Comparison of ENCODE assay signal across 8 cellular contexts in the genomic region with DNA sequence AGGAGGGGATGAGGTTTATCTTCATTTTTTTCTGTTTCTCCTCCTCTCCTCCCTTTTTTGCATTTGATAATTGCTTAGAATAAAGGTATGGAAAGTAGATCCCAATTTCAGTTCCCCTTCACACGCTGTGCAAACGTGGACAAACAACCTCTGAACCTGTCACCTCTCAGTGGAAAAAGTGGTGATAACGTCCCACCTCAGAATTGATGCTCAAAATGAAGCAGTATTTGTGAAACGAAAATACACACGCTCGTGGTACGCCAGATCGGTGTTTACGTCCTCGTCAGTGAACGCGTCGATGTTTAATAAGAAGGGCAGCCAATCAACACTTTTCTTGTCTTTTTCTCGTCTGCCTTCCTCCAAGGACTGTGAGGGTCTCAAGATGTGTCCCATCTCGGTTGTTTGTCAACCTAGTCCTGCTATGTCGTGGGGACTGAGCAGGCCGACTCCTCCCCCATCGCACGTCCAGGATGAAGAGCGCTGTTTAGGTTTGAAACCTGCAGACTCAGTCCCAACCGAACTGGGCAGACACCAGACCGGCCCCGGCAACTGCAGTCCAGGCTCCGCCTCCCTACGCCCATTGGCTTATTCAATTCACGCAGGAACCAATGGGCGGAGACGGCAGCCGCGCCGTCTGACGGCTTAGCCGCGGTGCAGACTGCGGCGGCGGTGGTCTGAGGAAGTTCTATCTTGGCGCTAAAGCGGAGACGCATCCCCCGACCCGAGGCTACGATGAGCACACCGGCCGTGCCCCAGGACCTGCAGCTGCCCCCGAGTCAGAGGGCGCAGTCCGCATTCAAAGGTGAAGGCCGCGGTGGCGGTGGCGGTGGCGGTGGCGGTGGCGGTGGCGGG. TPM values are rescaled to one million over a fixed set of nuclear protein-coding genes. Genes with fewer than 3 reads are reported as not detected.
DNase-seq lines count a peak whose midpoint lies in the region; ATAC-seq and TF ChIP-seq lines count a peak whose summit lies in the region.

A gene with protein sequence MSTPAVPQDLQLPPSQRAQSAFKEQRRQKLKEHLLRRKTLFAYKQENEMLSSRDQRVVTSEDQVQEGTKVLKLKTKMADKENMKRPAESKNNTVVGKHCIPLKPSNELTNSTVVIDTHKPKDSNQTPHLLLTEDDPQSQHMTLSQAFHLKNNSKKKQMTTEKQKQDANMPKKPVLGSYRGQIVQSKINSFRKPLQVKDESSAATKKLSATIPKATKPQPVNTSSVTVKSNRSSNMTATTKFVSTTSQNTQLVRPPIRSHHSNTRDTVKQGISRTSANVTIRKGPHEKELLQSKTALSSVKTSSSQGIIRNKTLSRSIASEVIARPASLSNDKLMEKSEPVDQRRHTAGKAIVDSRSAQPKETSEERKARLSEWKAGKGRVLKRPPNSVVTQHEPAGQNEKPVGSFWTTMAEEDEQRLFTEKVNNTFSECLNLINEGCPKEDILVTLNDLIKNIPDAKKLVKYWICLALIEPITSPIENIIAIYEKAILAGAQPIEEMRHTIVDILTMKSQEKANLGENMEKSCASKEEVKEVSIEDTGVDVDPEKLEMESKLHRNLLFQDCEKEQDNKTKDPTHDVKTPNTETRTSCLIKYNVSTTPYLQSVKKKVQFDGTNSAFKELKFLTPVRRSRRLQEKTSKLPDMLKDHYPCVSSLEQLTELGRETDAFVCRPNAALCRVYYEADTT (plus strand): TSS at position 654 of the 852 bp plus-strand sequence. CDS start 79 bp downstream, at position 733.

- H3K27ac ChIP-seq in osteoblast (ENCODE audit: low read depth, low read length) (peak within 1 kb of the TSS; percentile 88), thymus (ENCODE audit: low read depth) (peak within 1 kb of the TSS; percentile 99)

- H3K4me3 ChIP-seq in GM08714 (ENCODE audit: low read length) (peak within 1 kb of the TSS; percentile 97), osteoblast (ENCODE audit: insufficient read depth, low read length) (peak within 1 kb of the TSS; percentile 87), thymus (ENCODE audit: low read length) (peak within 1 kb of the TSS; percentile 86)

- H3K9me3 ChIP-seq in osteoblast (ENCODE audit: low read depth, low read length) (no peaks in the 10 kb centered on the region), thymus (ENCODE audit: control insufficient read depth) (no peaks in the 10 kb centered on the region)

- H3K27ac Mint-ChIP-seq in activated naive CD4-positive, alpha-beta T cell treated with anti-CD3 and anti-CD28 coated beads, Interleukin-2, amount 50 U/mL, for 72 hours = peak within 1 kb of the TSS; percentile 87 to 96

- ATAC-seq in HG02610 (IDR thresholded peaks at IDR 0.05; ENCODE audit: unreplicated experiment) = peak; percentile 83
- peak; percentile 86 to 89 for ATAC-seq in activated naive CD4-positive, alpha-beta T cell treated with anti-CD3 and anti-CD28 coated beads, Interleukin-2, amount 50 U/mL, for 72 hours

- H3K4me1 ChIP-seq in osteoblast (ENCODE audit: insufficient read depth, low read length) (peaks cover 37% of the 10 kb centered on the region), thymus (ENCODE audit: control insufficient read depth, insufficient read depth, low read length) (peaks cover 8% of the 10 kb centered on the region)

- H3K4me2 ChIP-seq in osteoblast (ENCODE audit: insufficient read depth, low read length) = peak within 1 kb of the TSS; percentile 96

- under 1% methylated on average over 56 of the region's 56 CpGs for WGBS in thymus

- H2AFZ ChIP-seq in osteoblast (ENCODE audit: low read length) = peak within 1 kb of the TSS; percentile 95

- H4K20me1 ChIP-seq in osteoblast (ENCODE audit: insufficient read depth, low read length) = no peaks in the 10 kb centered on the region

- H3K27me3 ChIP-seq in osteoblast (ENCODE audit: insufficient read depth, low read length) = no peaks in the 10 kb centered on the region
- H3K27me3 ChIP-seq in thymus (ENCODE audit: control insufficient read depth, insufficient read depth) = no peaks in the 10 kb centered on the region

- peaks cover 45% of the 10 kb centered on the region for H3K79me2 ChIP-seq in osteoblast (ENCODE audit: insufficient read depth, low read length)

- no peak for TF ChIP-seq CTCF in osteoblast (IDR thresholded peaks at IDR 0.05; ENCODE audit: extremely low read depth, low read depth, low read length)

- H3K36me3 Mint-ChIP-seq in activated naive CD4-positive, alpha-beta T cell treated with anti-CD3 and anti-CD28 coated beads, Interleukin-2, amount 50 U/mL, for 72 hours = peaks cover 10 to 17% of the 10 kb centered on the region in 2 donors

- H3K36me3 ChIP-seq in osteoblast (ENCODE audit: insufficient read depth, low read length) (no peaks in the 10 kb centered on the region), thymus (ENCODE audit: control insufficient read depth, insufficient read depth) (peaks cover 5% of the 10 kb centered on the region)

- H3K9me3 Mint-ChIP-seq in activated naive CD4-positive, alpha-beta T cell treated with anti-CD3 and anti-CD28 coated beads, Interleukin-2, amount 50 U/mL, for 72 hours = no peaks in the 10 kb centered on the region

- peak; percentile 91 for DNase-seq in NCI-H1092 treated with DMSO at 0.1 percent for 48 hours (lab: John Stamatoyannopoulos, UW)
- DNase-seq in SKM-1 (lab: John Stamatoyannopoulos, UW; ENCODE audit: unreplicated experiment) = peak; percentile 96
- peak; percentile 91 to 96 for DNase-seq in activated naive CD4-positive, alpha-beta T cell treated with anti-CD3 and anti-CD28 coated beads, Interleukin-2, amount 50 U/mL, for 72 hours (ENCODE audit: low spot score in 2 of 2)
- DNase-seq in glomerular visceral epithelial cell (ENCODE audit: extremely low spot score) = peak; percentile 94
- peak; percentile 99 for DNase-seq in osteoblast (ENCODE audit: insufficient read length, low spot score, missing footprints)

RNA-seq across cellular contexts. Expression of the gene that starts here (rescaled TPM):
- 100 to 1,000 TPM in 1 of 2 donors, 10 to 100 TPM in 1; 52.2 to 123 TPM for total RNA-seq in activated naive CD4-positive, alpha-beta T cell treated with anti-CD3 and anti-CD28 coated beads, Interleukin-2, amount 50 U/mL, for 72 hours
- total RNA-seq in osteoblast = 15.9 and 17.1 TPM in 2 replicates
- 13.4 TPM for polyA plus RNA-seq in thymus

Comparison
In these comparisons a context has a peak if more than half of its experiments do, and no peak if none do; other contexts are left out.
1. Peak in every context shown above with its lines: DNase-seq, ATAC-seq, H3K4me3 ChIP-seq and H3K27ac ChIP-seq.